ENCODE assay signal across 9 cellular contexts in the genomic region with DNA sequence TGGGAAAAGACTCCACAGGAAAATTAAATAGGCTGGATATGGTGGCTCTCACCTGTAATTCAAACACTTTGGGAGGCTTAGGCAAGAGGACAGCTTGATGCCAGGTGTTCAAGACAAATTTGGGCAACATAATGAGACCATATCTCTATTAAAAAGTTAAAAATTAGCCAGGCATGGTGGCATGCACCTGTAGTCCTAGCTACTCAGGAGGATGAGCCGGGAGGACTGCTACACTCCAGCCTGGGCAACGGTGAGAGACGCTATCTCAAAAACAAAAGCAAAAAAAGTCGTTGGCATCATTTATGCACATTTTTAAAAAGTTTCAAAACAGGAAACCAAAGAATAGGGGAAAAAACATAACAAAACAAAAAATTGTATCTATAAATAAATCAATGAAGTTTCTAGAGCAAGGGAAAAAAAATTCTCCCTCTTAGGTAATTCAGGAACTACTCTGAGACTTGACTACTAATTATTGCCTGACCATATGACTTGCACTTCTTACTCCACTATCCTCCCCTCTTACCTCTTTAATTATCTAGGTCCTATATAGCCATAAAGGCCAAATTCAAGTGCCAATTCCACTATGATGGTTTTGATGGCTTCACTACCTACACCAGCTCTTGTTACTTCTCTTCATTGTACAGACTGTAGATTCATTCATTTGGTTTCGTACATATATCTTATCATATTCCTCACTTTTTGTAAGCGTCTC. TPM values are rescaled to one million over a fixed set of nuclear protein-coding genes. Genes with fewer than 3 reads are reported as not detected.
DNase-seq lines count a peak whose midpoint lies in the region; ATAC-seq, FAIRE-seq and TF ChIP-seq lines count a peak whose summit lies in the region.
"Had no signal": no experiment of that assay in that cellular context is flagged by ENCODE, and none has a peak within 500 bp of the region (broad histone marks: within the 10 kb centered on the region; RNA-seq: fewer than 3 reads in every experiment).

No MANE protein-coding gene starts in this region.

- no peaks in the 10 kb centered on the region; the same call in 1 of the 2 replicates for H3K9me1 ChIP-seq in IMR-90 (ENCODE audit: insufficient read depth, low read length)
- H3K9me1 ChIP-seq in K562 (ENCODE audit: control insufficient read depth, insufficient read depth, low read length) = no peaks in the 10 kb centered on the region

- H3K4me1 ChIP-seq in BLaER1 (peaks cover 23% of the 10 kb centered on the region), IMR-90 (ENCODE audit: control insufficient read depth, insufficient read depth, low read length) (no peaks in the 10 kb centered on the region), K562 (replicated peaks in 1 of 2; ENCODE audit: control insufficient read depth in 2 of 2, insufficient read depth in 2 of 2, low read length in 2 of 2) (no peaks in the 10 kb centered on the region; a peak in 2 of 5 replicates), muscle layer of colon (ENCODE audit: insufficient read depth, low read length) (peaks cover 14% of the 10 kb centered on the region)

- dilution Hi-C loops in IMR-90 (cut with HindIII; ENCODE audit: low sequenced_read_pairs, unreplicated experiment) = no loop called here

- no peak overlapping the region for H2BK5ac ChIP-seq in IMR-90 (ENCODE audit: low read depth, low read length, poor library complexity, severe bottlenecking)

- H3K36me3 ChIP-seq in BLaER1 (peaks cover 40% of the 10 kb centered on the region), IMR-90 (ENCODE audit: control insufficient read depth, insufficient read depth, low read length) (peaks cover 3% of the 10 kb centered on the region), K562 (ENCODE audit: control insufficient read depth, insufficient read depth, low read length) (peaks cover 35% of the 10 kb centered on the region), muscle layer of colon (ENCODE audit: insufficient read depth, low read length) (no peaks in the 10 kb centered on the region)

- no peak overlapping the region for H2AK5ac ChIP-seq in IMR-90 (ENCODE audit: low read depth, low read length)

- H3K14ac ChIP-seq in IMR-90 (replicated peaks; ENCODE audit: low read depth, low read length) = no peak overlapping the region

- in situ Hi-C loops in IMR-90 (cut with MboI; ENCODE audit: low sequenced_read_pairs) = no loop called here
- in situ Hi-C loops in K562 (cut with MboI) = no loop called here

- FAIRE-seq in K562 (lab: Jason Lieb, UNC) = no peak

- no peak overlapping the region for H3K4ac ChIP-seq in IMR-90 (ENCODE audit: low read depth, low read length)

- POLR2A ChIA-PET in IMR-90 (lab: Charles Lee; ENCODE audit: unreplicated experiment) (no interaction called here), K562 (lab: Yijun Ruan, JAX) (interaction anchor here (0.8 to 3.5 kb wide), 5 partner anchors 8 to 26 kb away, joined by 5 to 39 read pairs (median 5); partner anchors contain the start of gene SALL2)

- H2BK15ac ChIP-seq in IMR-90 (ENCODE audit: low read depth, low read length) = no peak overlapping the region

- H2BK20ac ChIP-seq in IMR-90 (ENCODE audit: low read depth, low read length) = no peak overlapping the region

- H3K9me3 ChIP-seq in BLaER1 (no peaks in the 10 kb centered on the region), IMR-90 (ENCODE audit: control insufficient read depth, insufficient read depth, low read length) (no peaks in the 10 kb centered on the region), K562 (replicated peaks; ENCODE audit: control insufficient read depth, insufficient read depth, low read depth, low read length) (no peaks in the 10 kb centered on the region), muscle layer of colon (ENCODE audit: low read length) (no peaks in the 10 kb centered on the region)

- intact Hi-C loops in IMR-90 (cut with micrococcal nuclease) = loop anchor here (1.0 to 5.0 kb wide), 2 partner anchors 8 to 48 kb away; no protein-coding TSS in a partner anchor
- intact Hi-C loops in K562 (cut with micrococcal nuclease) = loop anchor here (2.0 to 5.0 kb wide), 3 partner anchors 17 to 48 kb away; partner anchors contain the start of genes RAB2B, SALL2 and TOX4

- peak overlapping the region; percentile 85 for H3K4me3 ChIP-seq in BLaER1
- no peak overlapping the region; the same call in 1 of the 2 replicates for H3K4me3 ChIP-seq in IMR-90 (ENCODE audit: insufficient read depth, low read depth, low read length)
- peak overlapping the region; percentile 59 for H3K4me3 ChIP-seq in K562
- H3K4me3 ChIP-seq in muscle layer of colon (ENCODE audit: low read depth in 1 of 2, low read length in 2 of 2) = peak overlapping the region in 1 of 2 donors; percentile 95

- H3K4me2 ChIP-seq in BLaER1 = peak overlapping the region; percentile 83
- peak overlapping the region; percentile 94 for H3K4me2 ChIP-seq in IMR-90 (ENCODE audit: low read depth, low read length)
- peak overlapping the region; percentile 87 for H3K4me2 ChIP-seq in K562 (ENCODE audit: insufficient read depth, low read length)

- no peak for TF ChIP-seq POLR2A in IMR-90 (IDR thresholded peaks at IDR 0.05; ENCODE audit: low read depth, low read length)
- no peak for TF ChIP-seq POLR2A in K562 (conservative IDR thresholded peaks at IDR 0.05)

- H3K27me3 ChIP-seq in BLaER1 (no peaks in the 10 kb centered on the region), IMR-90 (ENCODE audit: control insufficient read depth, insufficient read depth, low read length) (no peaks in the 10 kb centered on the region), K562 (ENCODE audit: control insufficient read depth in 2 of 2, insufficient read depth in 2 of 2, low read length in 2 of 2) (no peaks in the 10 kb centered on the region), muscle layer of colon (ENCODE audit: control insufficient read depth in 1 of 2, insufficient read depth in 2 of 2, low read length in 2 of 2) (no peaks in the 10 kb centered on the region)

- TF ChIP-seq RAD21 in IMR-90 (IDR thresholded peaks at IDR 0.05; ENCODE audit: low read length) (no peak), K562 (CRISPR knock-in tag; conservative IDR thresholded peaks at IDR 0.05 in 1 of 2, IDR thresholded peaks at IDR 0.05 in 1 of 2) (no peak)

- no CpG with 5 or more reads among the region's 6 CpGs for WGBS in IMR-90 (ENCODE audit: extremely low coverage in 2 of 2, insufficient read length in 1 of 2), 2 experiments
- 12% methylated on average over 6 of the region's 6 CpGs for WGBS in K562 (ENCODE audit: insufficient coverage, low coverage, missing lambda C conversion rate)

- no peak overlapping the region for H2AK9ac ChIP-seq in IMR-90 (replicated peaks; ENCODE audit: low read depth, low read length, poor library complexity)

- no peak overlapping the region for H2AFZ ChIP-seq in IMR-90 (replicated peaks; ENCODE audit: low read length, poor library complexity)
- no peak overlapping the region for H2AFZ ChIP-seq in K562 (ENCODE audit: low read depth, low read length)

- no TSS peak for BruUV-seq in IMR-90 (replicated peaks; lab: Mats Ljungman, UMichigan)
- BruUV-seq in K562 (replicated peaks; lab: Mats Ljungman, UMichigan) = no TSS peak

- peaks cover 25% of the 10 kb centered on the region; the same call in 1 of the 2 replicates for H4K20me1 ChIP-seq in BLaER1
- H4K20me1 ChIP-seq in IMR-90 (ENCODE audit: insufficient read depth, low read length) = no peaks in the 10 kb centered on the region
- no peaks in the 10 kb centered on the region for H4K20me1 ChIP-seq in K562 (replicated peaks; ENCODE audit: control insufficient read depth, insufficient read depth, low read length)

- no peak overlapping the region for H3K18ac ChIP-seq in IMR-90 (ENCODE audit: low read depth, low read length)

- TF ChIP-seq CTCF in IMR-90 (conservative IDR thresholded peaks at IDR 0.05; ENCODE audit: low read depth, low read length) (no peak), K562 (IDR thresholded peaks at IDR 0.05 in 2 of 3, conservative IDR thresholded peaks at IDR 0.05 in 1 of 3; ENCODE audit: insufficient read depth in 2 of 3, low read depth in 1 of 3, low read length in 3 of 3) (no peak), GM10266 (IDR thresholded peaks at IDR 0.05; ENCODE audit: control insufficient read depth, insufficient read depth, low read depth, missing control alignments) (no peak)

- peaks cover 61% of the 10 kb centered on the region for H3K79me2 ChIP-seq in K562 (ENCODE audit: control insufficient read depth, insufficient read depth, low read length)

- H4K91ac ChIP-seq in IMR-90 (ENCODE audit: insufficient read depth, low read depth, low read length) = no peak overlapping the region

- CTCF ChIA-PET in IMR-90 (lab: Yijun Ruan, JAX) (no interaction called here), K562 (lab: Yijun Ruan, JAX; ENCODE audit: low intra/inter-chr PET ratio) (no interaction called here)

- H4K8ac ChIP-seq in IMR-90 (ENCODE audit: low read depth in 2 of 2, low read length in 2 of 2) = no peak overlapping the region

- no peak overlapping the region for H3K56ac ChIP-seq in IMR-90 (ENCODE audit: extremely low read depth, insufficient read depth, low read length)

- no peak for TF ChIP-seq EP300 in K562 (IDR thresholded peaks at IDR 0.05; ENCODE audit: low read length)

- H3K79me1 ChIP-seq in IMR-90 (ENCODE audit: low read depth in 1 of 2, low read length in 2 of 2) = peaks cover 10 to 37% of the 10 kb centered on the region in 2 experiments

- H3K23ac ChIP-seq in IMR-90 (ENCODE audit: low read depth, low read length) = no peak overlapping the region; the same call in 1 of the 2 replicates

- no peak for DNase-seq in IMR-90
- DNase-seq in K562 (ENCODE audit: extremely low read depth in 1 of 4, low spot score in 3 of 4) = no peak
- no peak for DNase-seq in NCI-H345 (lab: John Stamatoyannopoulos, UW)
- DNase-seq in GM19240 (ENCODE audit: insufficient read length, low spot score) = no peak
- no peak for DNase-seq in GM10266 (ENCODE audit: extremely low spot score)
- DNase-seq: stimulated activated CD4-positive, alpha-beta T cell treated with anti-CD3 and anti-CD28 coated beads, Interleukin-2, amount 100 ng/mL, for 48 hours had no signal

- ATAC-seq in IMR-90 (ENCODE audit: low read depth) (no peak), K562 (peak; percentile 13; the same call in 1 of the 3 replicates), GM21786 (IDR thresholded peaks at IDR 0.05; ENCODE audit: unreplicated experiment) (no peak)

- H4K5ac ChIP-seq in IMR-90 (ENCODE audit: low read depth, low read length) = no peak overlapping the region

- H2BK120ac ChIP-seq in IMR-90 (ENCODE audit: low read depth, low read length) = no peak overlapping the region

- H3K9ac ChIP-seq in BLaER1 = peak overlapping the region; percentile 92
- H3K9ac ChIP-seq in IMR-90 (ENCODE audit: low read depth, low read length) = no peak overlapping the region
- H3K9ac ChIP-seq in K562 (ENCODE audit: insufficient read depth in 1 of 2, low read depth in 2 of 2, low read length in 2 of 2) = peak overlapping the region; percentile 55 to 92; a peak in 3 of 4 replicates
- peak overlapping the region; percentile 66 for H3K9ac ChIP-seq in muscle layer of colon (ENCODE audit: low read length)

- H3K27ac ChIP-seq in BLaER1 (no peak overlapping the region), IMR-90 (ENCODE audit: insufficient read depth, low read length) (no peak overlapping the region), K562 (ENCODE audit: extremely low read depth, low read depth, low read length) (peak overlapping the region; percentile 91; the same call in 2 of the 3 replicates), muscle layer of colon (ENCODE audit: low read depth, low read length) (no peak overlapping the region)

RNA-seq across cellular contexts. Expression of gene METTL3, which starts 1.6 kb away (rescaled TPM):
- total RNA-seq in IMR-90 (2012; rRNA removed) (68.9 and 109 TPM in 2 replicates), K562 (2014; rRNA removed) (47.8 and 61.1 TPM in 2 replicates), K562 (2014; rRNA removed; fragmentation: Illumina TruSeq; extraction: Trizol) (57.7 and 65.7 TPM in 2 replicates), K562 (2015; rRNA removed; fragmentation: Illumina TruSeq; extraction: Trizol) (54.7 and 60.2 TPM in 2 replicates), K562 (2021) (59.0 and 63.3 TPM in 2 replicates)
- polyA plus RNA-seq in IMR-90 (2012; rRNA removed) (77.5 and 90.6 TPM in 2 replicates), K562 (2011; rRNA removed) (151 and 164 TPM in 2 replicates), K562 (2014; fragmentation: Illumina TruSeq; extraction: Trizol) (68.3 and 74.8 TPM in 2 replicates), K562 (2014; fragmentation: Nextera tagmentation; extraction: Ambion mirVana) (10 to 100 TPM; 42.1 to 66.8 TPM), K562 (2014; rRNA removed) (102 and 115 TPM in 2 replicates)
- 54.6 and 81.9 TPM in 2 replicates for polyA plus RNA-seq in IMR-90 (2012; cell fraction: cytosol; rRNA removed)
- 398 and 437 TPM in 2 replicates for polyA plus RNA-seq in IMR-90 (2012; cell fraction: nucleus; rRNA removed; ENCODE audit: low replicate concordance)
- total RNA-seq in K562 (2011; cell fraction: chromatin; rRNA removed; ENCODE audit: low replicate concordance) = 295 and 322 TPM in 2 replicates
- 198 and 212 TPM in 2 replicates for total RNA-seq in K562 (2011; cell fraction: nucleolus; rRNA removed)
- 245 and 280 TPM in 2 replicates for total RNA-seq in K562 (2011; cell fraction: nucleoplasm; rRNA removed)
- 92.2 and 102 TPM in 2 replicates for polyA plus RNA-seq in K562 (2011; cell fraction: cytosol; rRNA removed)
- 670 and 824 TPM in 2 replicates for polyA plus RNA-seq in K562 (2011; cell fraction: nucleus; rRNA removed)
- 55.0 and 67.4 TPM in 2 replicates for polyA plus RNA-seq in K562 (2012)
- polyA minus RNA-seq in K562 (2011; rRNA and poly(A)+ RNA removed) = 77.7 and 80.8 TPM in 2 replicates
- 30.7 and 37.8 TPM in 2 replicates for polyA minus RNA-seq in K562 (2011; cell fraction: cytosol; rRNA and poly(A)+ RNA removed)
- polyA minus RNA-seq in K562 (2011; cell fraction: nucleus; rRNA and poly(A)+ RNA removed) = 88.6 and 132 TPM in 2 replicates

RNA-seq across cellular contexts. Expression of gene SALL2, which starts 16.6 kb away (rescaled TPM):
- total RNA-seq in IMR-90 (2012; rRNA removed) = 2.8 and 2.9 TPM in 2 replicates
- polyA plus RNA-seq in IMR-90 (2012; rRNA removed) = 10.1 and 12.6 TPM in 2 replicates
- polyA plus RNA-seq in IMR-90 (2012; cell fraction: cytosol; rRNA removed) = 3.2 and 7.0 TPM in 2 replicates
- 2.7 and 4.5 TPM in 2 replicates for polyA plus RNA-seq in IMR-90 (2012; cell fraction: nucleus; rRNA removed; ENCODE audit: low replicate concordance)
- total RNA-seq in K562 (2011; cell fraction: chromatin; rRNA removed; ENCODE audit: low replicate concordance) = 8.5 and 20.3 TPM in 2 replicates
- total RNA-seq in K562 (2011; cell fraction: nucleolus; rRNA removed) = 11.3 and 18.3 TPM in 2 replicates
- total RNA-seq in K562 (2011; cell fraction: nucleoplasm; rRNA removed) = 14.9 and 17.3 TPM in 2 replicates
- total RNA-seq in K562 (2014; rRNA removed) = 10.0 and 12.1 TPM in 2 replicates
- total RNA-seq in K562 (2014; rRNA removed; fragmentation: Illumina TruSeq; extraction: Trizol) = 11.3 and 12.9 TPM in 2 replicates
- 14.2 and 15.8 TPM in 2 replicates for total RNA-seq in K562 (2015; rRNA removed; fragmentation: Illumina TruSeq; extraction: Trizol)
- 25.9 and 27.6 TPM in 2 replicates for total RNA-seq in K562 (2021)
- polyA plus RNA-seq in K562 (2011; rRNA removed) = 10.0 and 17.5 TPM in 2 replicates
- polyA plus RNA-seq in K562 (2011; cell fraction: cytosol; rRNA removed) = 15.8 and 23.8 TPM in 2 replicates
- polyA plus RNA-seq in K562 (2011; cell fraction: nucleus; rRNA removed) = 14.0 and 21.8 TPM in 2 replicates
- 18.9 and 27.8 TPM in 2 replicates for polyA plus RNA-seq in K562 (2012)
- 30.4 and 35.8 TPM in 2 replicates for polyA plus RNA-seq in K562 (2014; fragmentation: Illumina TruSeq; extraction: Trizol)
- 1 to 10 TPM; 6.6 to 9.9 TPM for polyA plus RNA-seq in K562 (2014; fragmentation: Nextera tagmentation; extraction: Ambion mirVana)
- 12.5 and 13.1 TPM in 2 replicates for polyA plus RNA-seq in K562 (2014; rRNA removed)
- polyA minus RNA-seq in K562 (2011; rRNA and poly(A)+ RNA removed) = 17.5 and 19.8 TPM in 2 replicates
- polyA minus RNA-seq in K562 (2011; cell fraction: cytosol; rRNA and poly(A)+ RNA removed) = 17.4 and 26.1 TPM in 2 replicates
- 9.0 and 10.7 TPM in 2 replicates for polyA minus RNA-seq in K562 (2011; cell fraction: nucleus; rRNA and poly(A)+ RNA removed)

RNA-seq across cellular contexts. Expression of gene TOX4, which starts 32.6 kb away (rescaled TPM):
- total RNA-seq in IMR-90 (2012; rRNA removed) (26.7 and 31.7 TPM in 2 replicates), K562 (2014; rRNA removed) (9.9 and 14.0 TPM in 2 replicates), K562 (2014; rRNA removed; fragmentation: Illumina TruSeq; extraction: Trizol) (23.5 and 29.5 TPM in 2 replicates), K562 (2015; rRNA removed; fragmentation: Illumina TruSeq; extraction: Trizol) (20.2 and 20.6 TPM in 2 replicates), K562 (2021) (44.0 and 47.5 TPM in 2 replicates)
- polyA plus RNA-seq in IMR-90 (2012; rRNA removed) (56.6 and 71.8 TPM in 2 replicates), K562 (2011; rRNA removed) (61.8 and 64.1 TPM in 2 replicates), K562 (2014; fragmentation: Illumina TruSeq; extraction: Trizol) (46.4 and 61.6 TPM in 2 replicates), K562 (2014; fragmentation: Nextera tagmentation; extraction: Ambion mirVana) (10 to 100 TPM; 41.0 to 76.5 TPM), K562 (2014; rRNA removed) (33.8 and 34.1 TPM in 2 replicates)
- polyA plus RNA-seq in IMR-90 (2012; cell fraction: cytosol; rRNA removed) = 16.9 and 26.5 TPM in 2 replicates
- 52.6 and 68.4 TPM in 2 replicates for polyA plus RNA-seq in IMR-90 (2012; cell fraction: nucleus; rRNA removed; ENCODE audit: low replicate concordance)
- 34.2 and 45.9 TPM in 2 replicates for total RNA-seq in K562 (2011; cell fraction: chromatin; rRNA removed; ENCODE audit: low replicate concordance)
- 28.7 and 29.0 TPM in 2 replicates for total RNA-seq in K562 (2011; cell fraction: nucleolus; rRNA removed)
- 28.7 and 30.4 TPM in 2 replicates for total RNA-seq in K562 (2011; cell fraction: nucleoplasm; rRNA removed)
- 58.0 and 70.0 TPM in 2 replicates for polyA plus RNA-seq in K562 (2011; cell fraction: cytosol; rRNA removed)
- 55.1 and 55.6 TPM in 2 replicates for polyA plus RNA-seq in K562 (2011; cell fraction: nucleus; rRNA removed)
- 39.8 and 58.6 TPM in 2 replicates for polyA plus RNA-seq in K562 (2012)
- 45.4 and 52.8 TPM in 2 replicates for polyA minus RNA-seq in K562 (2011; rRNA and poly(A)+ RNA removed)
- polyA minus RNA-seq in K562 (2011; cell fraction: cytosol; rRNA and poly(A)+ RNA removed) = 18.6 and 19.8 TPM in 2 replicates
- 10.4 and 14.7 TPM in 2 replicates for polyA minus RNA-seq in K562 (2011; cell fraction: nucleus; rRNA and poly(A)+ RNA removed)

RNA-seq across cellular contexts. Expression of gene RAB2B, which starts 32.8 kb away (rescaled TPM):
- total RNA-seq in IMR-90 (2012; rRNA removed) (25.0 and 26.2 TPM in 2 replicates), K562 (2014; rRNA removed) (5.5 and 8.3 TPM in 2 replicates), K562 (2014; rRNA removed; fragmentation: Illumina TruSeq; extraction: Trizol) (12.3 and 13.3 TPM in 2 replicates), K562 (2015; rRNA removed; fragmentation: Illumina TruSeq; extraction: Trizol) (9.1 and 9.5 TPM in 2 replicates), K562 (2021) (9.8 and 10.5 TPM in 2 replicates)
- polyA plus RNA-seq in IMR-90 (2012; rRNA removed) (13.7 and 17.1 TPM in 2 replicates), K562 (2011; rRNA removed) (18.7 and 19.8 TPM in 2 replicates), K562 (2014; fragmentation: Illumina TruSeq; extraction: Trizol) (10.3 and 11.1 TPM in 2 replicates), K562 (2014; fragmentation: Nextera tagmentation; extraction: Ambion mirVana) (10 to 100 TPM in 1 of 2 experiments, 1 to 10 TPM in 1; 4.6 to 10.2 TPM), K562 (2014; rRNA removed) (8.8 and 11.0 TPM in 2 replicates)
- 4.8 TPM in 2 replicates for polyA plus RNA-seq in IMR-90 (2012; cell fraction: cytosol; rRNA removed)
- 4.2 and 20.8 TPM in 2 replicates for polyA plus RNA-seq in IMR-90 (2012; cell fraction: nucleus; rRNA removed; ENCODE audit: low replicate concordance)
- 19.5 and 32.5 TPM in 2 replicates for total RNA-seq in K562 (2011; cell fraction: chromatin; rRNA removed; ENCODE audit: low replicate concordance)
- 14.9 and 15.2 TPM in 2 replicates for total RNA-seq in K562 (2011; cell fraction: nucleolus; rRNA removed)
- 26.8 and 40.2 TPM in 2 replicates for total RNA-seq in K562 (2011; cell fraction: nucleoplasm; rRNA removed)
- polyA plus RNA-seq in K562 (2011; cell fraction: cytosol; rRNA removed) = 7.8 and 16.5 TPM in 2 replicates
- polyA plus RNA-seq in K562 (2011; cell fraction: nucleus; rRNA removed) = 16.5 and 26.5 TPM in 2 replicates
- polyA plus RNA-seq in K562 (2012) = 9.4 and 11.5 TPM in 2 replicates
- 29.4 and 32.3 TPM in 2 replicates for polyA minus RNA-seq in K562 (2011; rRNA and poly(A)+ RNA removed)
- polyA minus RNA-seq in K562 (2011; cell fraction: cytosol; rRNA and poly(A)+ RNA removed) = 5.9 and 7.5 TPM in 2 replicates
- polyA minus RNA-seq in K562 (2011; cell fraction: nucleus; rRNA and poly(A)+ RNA removed) = 8.2 and 16.6 TPM in 2 replicates

RNA-seq across cellular contexts. Expression of gene CHD8, which starts 53.7 kb away (rescaled TPM):
- total RNA-seq in IMR-90 (2012; rRNA removed) (55.0 and 58.9 TPM in 2 replicates), K562 (2014; rRNA removed) (34.0 and 37.3 TPM in 2 replicates), K562 (2014; rRNA removed; fragmentation: Illumina TruSeq; extraction: Trizol) (32.8 TPM in 2 replicates), K562 (2015; rRNA removed; fragmentation: Illumina TruSeq; extraction: Trizol) (33.1 and 33.6 TPM in 2 replicates), K562 (2021) (43.5 and 51.2 TPM in 2 replicates)
- polyA plus RNA-seq in IMR-90 (2012; rRNA removed) (32.1 and 32.4 TPM in 2 replicates), K562 (2011; rRNA removed) (11.1 and 15.3 TPM in 2 replicates), K562 (2014; fragmentation: Illumina TruSeq; extraction: Trizol) (34.5 and 36.9 TPM in 2 replicates), K562 (2014; fragmentation: Nextera tagmentation; extraction: Ambion mirVana) (10 to 100 TPM; 11.8 to 16.8 TPM), K562 (2014; rRNA removed) (18.1 and 18.8 TPM in 2 replicates)
- polyA plus RNA-seq in IMR-90 (2012; cell fraction: cytosol; rRNA removed) = 14.0 and 14.9 TPM in 2 replicates
- 84.8 and 93.3 TPM in 2 replicates for polyA plus RNA-seq in IMR-90 (2012; cell fraction: nucleus; rRNA removed; ENCODE audit: low replicate concordance)
- 106 and 148 TPM in 2 replicates for total RNA-seq in K562 (2011; cell fraction: chromatin; rRNA removed; ENCODE audit: low replicate concordance)
- total RNA-seq in K562 (2011; cell fraction: nucleolus; rRNA removed) = 49.3 and 52.2 TPM in 2 replicates
- total RNA-seq in K562 (2011; cell fraction: nucleoplasm; rRNA removed) = 74.3 and 91.6 TPM in 2 replicates
- polyA plus RNA-seq in K562 (2011; cell fraction: cytosol; rRNA removed) = 15.5 and 21.4 TPM in 2 replicates
- polyA plus RNA-seq in K562 (2011; cell fraction: nucleus; rRNA removed) = 56.0 and 87.4 TPM in 2 replicates
- polyA plus RNA-seq in K562 (2012) = 31.9 and 65.0 TPM in 2 replicates
- 30.5 and 38.1 TPM in 2 replicates for polyA minus RNA-seq in K562 (2011; rRNA and poly(A)+ RNA removed)
- polyA minus RNA-seq in K562 (2011; cell fraction: cytosol; rRNA and poly(A)+ RNA removed) = 28.3 and 38.5 TPM in 2 replicates
- polyA minus RNA-seq in K562 (2011; cell fraction: nucleus; rRNA and poly(A)+ RNA removed) = 24.2 and 39.2 TPM in 2 replicates
